8 cellular contexts compared by ENCODE assay signal in genomic region chr13:50081106-50081898, GRCh38.
A peak's percentile ranks its signal among the peaks of the same experiment; 100 is the strongest.
DNase-seq lines count a peak whose midpoint lies in the region; ATAC-seq lines count a peak whose summit lies in the region.

No MANE protein-coding gene starts in this region.

- peak overlapping the region; percentile 99 for H3K4me3 Mint-ChIP-seq in activated CD4-positive, alpha-beta T cell treated with anti-CD3 and anti-CD28 coated beads, Interleukin-2, amount 10 ng/mL, durations not matched to agents 7 days and 5 days

- no peaks in the 10 kb centered on the region for H3K4me1 ChIP-seq in mesodermal cell (ENCODE audit: control insufficient read depth, insufficient read depth, low read length, poor library complexity, severe bottlenecking)

- H3K9me3 Mint-ChIP-seq in activated CD4-positive, alpha-beta T cell treated with anti-CD3 and anti-CD28 coated beads, Interleukin-2, amount 10 ng/mL, durations not matched to agents 7 days and 5 days = no peaks in the 10 kb centered on the region

- ATAC-seq in GM21528 (IDR thresholded peaks at IDR 0.05; ENCODE audit: low FRiP score, unreplicated experiment) = peak; percentile 22

- H3K9me3 ChIP-seq in mesodermal cell (ENCODE audit: control insufficient read depth, low read length) = no peaks in the 10 kb centered on the region

- H3K4me1 Mint-ChIP-seq in activated CD4-positive, alpha-beta T cell treated with anti-CD3 and anti-CD28 coated beads, Interleukin-2, amount 10 ng/mL, durations not matched to agents 7 days and 5 days = peaks cover 44% of the 10 kb centered on the region

- peak overlapping the region; percentile 87 for H3K4me3 ChIP-seq in mesodermal cell (ENCODE audit: extremely low read depth, insufficient read depth, low read length, poor library complexity, severe bottlenecking)

- CTCF ChIA-PET in activated CD4-positive, alpha-beta T cell treated with anti-CD3 and anti-CD28 coated beads, Interleukin-2, amount 10 ng/mL, durations not matched to agents 7 days and 5 days (lab: Charles Lee) = interaction anchor here (0.7 to 4.2 kb wide), 9 partner anchors 15 to 1060 kb away, joined by 3 to 16 read pairs (median 3); partner anchors contain the start of gene TRIM13

- DNase-seq in COLO668 (lab: John Stamatoyannopoulos, UW; ENCODE audit: unreplicated experiment) = peak; percentile 88
- DNase-seq in M059J (ENCODE audit: low read depth) = peak; percentile 21
- DNase-seq in activated CD4-positive, alpha-beta T cell treated with anti-CD3 and anti-CD28 coated beads, Interleukin-2, amount 10 ng/mL, durations not matched to agents 7 days and 5 days = peak; percentile 61
- DNase-seq in effector CD4-positive, alpha-beta T cell = peak; percentile 47
- peak; percentile 6 to 12 for DNase-seq in stimulated activated CD8-positive, alpha-beta memory T cell treated with anti-CD3 and anti-CD28 coated beads, Interleukin-7, amount 100 ng/mL, for 1 hour (ENCODE audit: low read depth in 2 of 2)
- DNase-seq in ACHN = no peak

- peaks cover 40% of the 10 kb centered on the region for H3K36me3 Mint-ChIP-seq in activated CD4-positive, alpha-beta T cell treated with anti-CD3 and anti-CD28 coated beads, Interleukin-2, amount 10 ng/mL, durations not matched to agents 7 days and 5 days (ENCODE audit: low read depth)

- H3K27ac Mint-ChIP-seq in activated CD4-positive, alpha-beta T cell treated with anti-CD3 and anti-CD28 coated beads, Interleukin-2, amount 10 ng/mL, durations not matched to agents 7 days and 5 days = peak overlapping the region; percentile 100

- WGBS in mesodermal cell (ENCODE audit: insufficient coverage in 2 of 2), 2 experiments = 0% methylated on average over 56 to 60 of the region's 71 CpGs

- no peaks in the 10 kb centered on the region for H3K27me3 Mint-ChIP-seq in activated CD4-positive, alpha-beta T cell treated with anti-CD3 and anti-CD28 coated beads, Interleukin-2, amount 10 ng/mL, durations not matched to agents 7 days and 5 days

- peak overlapping the region; percentile 85 for H3K27ac ChIP-seq in mesodermal cell (ENCODE audit: low read depth, low read length, severe bottlenecking)

- POLR2A ChIA-PET in activated CD4-positive, alpha-beta T cell treated with anti-CD3 and anti-CD28 coated beads, Interleukin-2, amount 10 ng/mL, durations not matched to agents 7 days and 5 days (lab: Charles Lee) = interaction anchor here (0.6 to 2.2 kb wide), 9 partner anchors 14 to 1372 kb away, joined by 3 to 8 read pairs (median 3); partner anchors contain the start of genes INTS6 and TRIM13

- H3K36me3 ChIP-seq in mesodermal cell (ENCODE audit: control insufficient read depth, insufficient read depth, low read length) = no peaks in the 10 kb centered on the region

- in situ Hi-C loops in ACHN (cut with HindIII; ENCODE audit: low pct_ligation_motif_present, low pct_unique_long_range_greater_than_20kb, low sequenced_read_pairs) = no loop called here
